In genomic region chr14:94203473-94204210, GRCh38 we compare ENCODE assay signal across 26 cellular contexts. TPM values are rescaled to one million over a fixed set of nuclear protein-coding genes. Genes with fewer than 3 reads are reported as not detected.
"Had no signal": no experiment of that assay in that cellular context is flagged by ENCODE, and none has a peak within 500 bp of the region (broad histone marks: within the 10 kb centered on the region; RNA-seq: fewer than 3 reads in every experiment).

No MANE protein-coding gene starts in this region.

- ATAC-seq: gastroesophageal sphincter; left lobe of liver; lower lobe of right lung; natural killer cell; right cardiac atrium; stimulated activated naive CD8-positive, alpha-beta T cell treated with anti-CD3 and anti-CD28 coated beads, Interleukin-15, Interleukin-2, amounts not matched to agents 100 U/mL and 50 U/mL, for 24 hours; T-helper 17 cell had no signal

- H3K36me3 ChIP-seq: colonic mucosa, gastroesophageal sphincter, lower lobe of right lung, neural progenitor cell, transverse colon had no signal

- DNase-seq: activated CD4-positive, alpha-beta memory T cell treated with anti-CD3 and anti-CD28 coated beads, Interleukin-2, amount 10 ng/mL, durations not matched to agents 7 days and 5 days; activated CD4-positive, alpha-beta T cell treated with anti-CD3 and anti-CD28 coated beads for 1 hour; activated CD4-positive, alpha-beta T cell treated with anti-CD3 and anti-CD28 coated beads, Interleukin-2, amount 10 ng/mL, durations not matched to agents 7 days and 5 days; activated CD8-positive, alpha-beta memory T cell treated with anti-CD3 and anti-CD28 coated beads, Interleukin-2, amount 50 U/mL, for 48 hours; activated gamma-delta T cell; activated naive CD4-positive, alpha-beta T cell treated with anti-CD3 and anti-CD28 coated beads, Interleukin-2, amount 10 ng/mL, durations not matched to agents 7 days and 5 days; activated T-cell treated with anti-CD3 and anti-CD28 coated beads, Interleukin-2, amount 50 U/mL, for 24 hours; colonic mucosa; dorsolateral prefrontal cortex; effector memory CD4-positive, alpha-beta T cell; head of caudate nucleus; hippocampal formation; lower lobe of right lung; mesenchymal stem cell; natural killer cell; posterior cingulate gyrus; right cardiac atrium; stimulated activated CD4-positive, alpha-beta T cell treated with anti-CD3 and anti-CD28 coated beads, Interleukin-2, amount 100 ng/mL, for 48 hours; stimulated activated naive CD8-positive, alpha-beta T cell treated with anti-CD3 and anti-CD28 coated beads, Interleukin-15, Interleukin-2, amounts not matched to agents 100 U/mL and 50 U/mL, for 24 hours; T-helper 17 cell; T1000; testis; transverse colon had no signal

- H3K27ac ChIP-seq: colonic mucosa, dorsolateral prefrontal cortex, gastroesophageal sphincter, lower lobe of right lung, neural progenitor cell, testis, transverse colon had no signal

- H3K27me3 ChIP-seq: colonic mucosa, dorsolateral prefrontal cortex, neural progenitor cell, testis had no signal

- H3K4me3 ChIP-seq: colonic mucosa, dorsolateral prefrontal cortex, gastroesophageal sphincter, lower lobe of right lung, neural progenitor cell, testis, transverse colon had no signal

- H2AFZ ChIP-seq: neural progenitor cell had no signal

- H3K9me3 ChIP-seq: colonic mucosa, lower lobe of right lung, testis, transverse colon had no signal

- H3K4me1 ChIP-seq: colonic mucosa, gastroesophageal sphincter, lower lobe of right lung, neural progenitor cell, testis, transverse colon had no signal

RNA-seq across cellular contexts. Expression of gene PPP4R4, which starts 29.5 kb away (rescaled TPM):
- total RNA-seq: transverse colon had no signal
